Comparison of ENCODE assay signal across 34 cellular contexts in the genomic region with DNA sequence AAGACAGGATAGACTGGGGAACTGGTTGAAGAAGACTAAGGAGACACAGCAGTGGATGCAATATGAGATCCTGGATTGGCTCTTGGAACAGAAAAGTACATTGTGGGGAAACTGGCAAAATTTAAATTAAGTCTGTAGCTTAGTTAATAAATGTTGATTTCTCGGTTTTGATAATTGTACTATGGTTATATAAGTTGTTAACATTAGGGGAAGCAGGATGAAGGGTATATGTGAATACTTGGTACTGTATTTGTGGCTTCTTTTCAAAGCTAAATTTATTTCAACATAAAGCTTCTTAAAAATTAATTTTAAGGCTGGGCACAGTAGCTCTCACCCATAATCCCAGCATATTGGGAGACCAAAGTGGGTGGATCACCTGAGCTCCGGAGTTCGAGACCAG.
"Had no signal": no experiment of that assay in that cellular context is flagged by ENCODE, and none has a peak within 500 bp of the region (broad histone marks: within the 10 kb centered on the region; RNA-seq: fewer than 3 reads in every experiment).

No MANE protein-coding gene starts in this region.

- H3K4me3 ChIP-seq: MG63 had no signal

- H3K36me3 ChIP-seq: MG63 had no signal

- H3K9me3 ChIP-seq: MG63 had no signal

- DNase-seq: Karpas-422, Kasumi-1, MG63, MM.1S, MV-4-11, NCI-H1048, NCI-H1092, NCI-H1092 treated with DMSO at 0.1 percent for 48 hours, NCI-H1105, NCI-H1105 treated with DMSO at 0.1 percent for 48 hours, NCI-H1417, NCI-H1417 treated with DMSO at 0.1 percent for 48 hours, NCI-H1436, NCI-H1436 treated with DMSO at 0.1 percent for 48 hours, NCI-H146, NCI-H1694, NCI-H1694 treated with DMSO at 0.1 percent for 48 hours, NCI-H187, NCI-H187 treated with DMSO at 0.1 percent for 48 hours, NCI-H1930, NCI-H2029, NCI-H2029 treated with DMSO at 0.1 percent for 48 hours, NCI-H2081, NCI-H2081 treated with DMSO at 0.1 percent for 48 hours, NCI-H2107, NCI-H2171, NCI-H2171 treated with DMSO at 0.1 percent for 48 hours, NCI-H2227 treated with DMSO at 0.1 percent for 48 hours, NCI-H226, NCI-H345, NCI-H446, NCI-H446 treated with DMSO at 0.1 percent for 48 hours, NCI-H510A, NCI-H510A treated with DMSO at 0.1 percent for 48 hours had no signal
